Comparison of ENCODE assay signal across 8 cellular contexts in the genomic region with DNA sequence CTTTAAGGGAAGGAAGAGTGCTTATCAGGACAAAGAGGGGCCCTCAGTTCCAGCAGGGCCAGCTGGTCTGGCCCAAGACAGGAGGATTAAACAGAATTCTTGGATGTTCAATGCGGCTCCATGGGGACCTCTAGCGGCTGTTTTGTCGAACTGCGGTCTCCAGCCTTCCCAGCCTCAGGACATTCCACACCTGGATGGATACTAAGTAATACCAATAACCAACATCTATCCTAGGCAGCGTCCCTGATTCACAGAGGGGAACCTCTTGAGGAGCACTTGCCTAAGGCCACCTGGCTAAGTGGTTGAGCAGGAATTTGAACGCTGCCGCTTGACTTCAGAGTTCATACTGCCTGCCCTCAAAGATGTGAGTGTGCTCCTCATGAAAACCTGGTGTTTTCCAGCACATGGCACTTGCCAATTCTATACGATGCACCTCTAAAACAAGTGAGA. TPM values are rescaled to one million over a fixed set of nuclear protein-coding genes. Genes with fewer than 3 reads are reported as not detected.
A peak's percentile ranks its signal among the peaks of the same experiment; 100 is the strongest.
DNase-seq lines count a peak whose midpoint lies in the region; ATAC-seq, FAIRE-seq and TF ChIP-seq lines count a peak whose summit lies in the region.

No MANE protein-coding gene starts in this region.

- POLR2A ChIA-PET in A673 (lab: Charles Lee; ENCODE audit: low non-redundant PET): no interaction called here

- H3K9me3 ChIP-seq in A673 (ENCODE audit: low read depth, low read length, poor library complexity, severe bottlenecking) (no peaks in the 10 kb centered on the region), KOPT-K1 (ENCODE audit: insufficient read depth, low read length, poor library complexity, severe bottlenecking) (no peaks in the 10 kb centered on the region), upper lobe of right lung (no peaks in the 10 kb centered on the region)

- no peak for FAIRE-seq in RCC 7860 (lab: Jason Lieb, UNC)

- no peak overlapping the region for H3K4me3 Mint-ChIP-seq in activated T-helper 1 cell treated with anti-CD3 and anti-CD28 coated beads, Interleukin-12 subunit alpha, Interleukin-12 subunit beta, Interleukin-2, Interleukin-4 antibody, amounts not matched to agents 30 ng/mL and 10 ng/mL and 1 ng/mL, durations not matched to agents 14 hours and 24 hours and 36 hours
- H3K4me3 Mint-ChIP-seq in neural crest cell: no peak overlapping the region

- peak; percentile 72 for DNase-seq in A673 (ENCODE audit: low spot score)
- peak; percentile 44 for DNase-seq in RCC 7860 (ENCODE audit: low spot score)
- DNase-seq in activated T-helper 1 cell treated with anti-CD3 and anti-CD28 coated beads, Interleukin-12 subunit alpha, Interleukin-12 subunit beta, Interleukin-2, Interleukin-4 antibody, amounts not matched to agents 30 ng/mL and 10 ng/mL and 1 ng/mL, durations not matched to agents 14 hours and 24 hours and 36 hours (ENCODE audit: low spot score): peak; percentile 51
- peak; percentile 22 for DNase-seq in fibroblast of the conjunctiva (ENCODE audit: low read depth)
- DNase-seq in neural crest cell (ENCODE audit: low read depth, low spot score): peak; percentile 84
- DNase-seq in upper lobe of right lung: peak; percentile 76

- no peak overlapping the region for H3K4me3 ChIP-seq in A673 (ENCODE audit: low read depth, low read length, poor library complexity, severe bottlenecking)
- H3K4me3 ChIP-seq in upper lobe of right lung: no peak overlapping the region

- ATAC-seq in GM18502 (IDR thresholded peaks at IDR 0.05; ENCODE audit: poor library complexity, unreplicated experiment) (peak; percentile 70), upper lobe of right lung (peak; percentile 95)

- no TSS peak for BruUV-seq in A673 (replicated peaks; lab: Mats Ljungman, UMichigan)

- H3K36me3 ChIP-seq in A673 (ENCODE audit: insufficient read depth, low read length, poor library complexity, severe bottlenecking) (no peaks in the 10 kb centered on the region), KOPT-K1 (ENCODE audit: insufficient read depth, low read length) (no peaks in the 10 kb centered on the region), upper lobe of right lung (no peaks in the 10 kb centered on the region)

- intact Hi-C loops in A673 (cut with micrococcal nuclease; ENCODE audit: unreplicated experiment) (loop anchor here (1.0 to 10.0 kb wide), 5 partner anchors 89 to 622 kb away; no protein-coding TSS in a partner anchor), upper lobe of right lung (cut with DNase I) (loop anchor here (10.0 kb wide), 1 partner anchor 269 kb away; no protein-coding TSS in a partner anchor)
- intact Hi-C loops in activated T-helper 1 cell treated with anti-CD3 and anti-CD28 coated beads, Interleukin-12 subunit alpha, Interleukin-12 subunit beta, Interleukin-2, Interleukin-4 antibody, amounts not matched to agents 30 ng/mL and 10 ng/mL and 1 ng/mL, durations not matched to agents 14 hours and 24 hours and 36 hours (cut with micrococcal nuclease): loop anchor here (1.0 kb wide), 5 partner anchors 16 to 468 kb away; a partner anchor contains a TSS

- no peaks in the 10 kb centered on the region for H3K4me1 ChIP-seq in A673 (ENCODE audit: insufficient read depth, low read length, poor library complexity, severe bottlenecking)
- no peaks in the 10 kb centered on the region for H3K4me1 ChIP-seq in upper lobe of right lung

- H3K27ac Mint-ChIP-seq in activated T-helper 1 cell treated with anti-CD3 and anti-CD28 coated beads, Interleukin-12 subunit alpha, Interleukin-12 subunit beta, Interleukin-2, Interleukin-4 antibody, amounts not matched to agents 30 ng/mL and 10 ng/mL and 1 ng/mL, durations not matched to agents 14 hours and 24 hours and 36 hours: no peak overlapping the region
- peak overlapping the region; percentile 62 for H3K27ac Mint-ChIP-seq in neural crest cell (ENCODE audit: unreplicated experiment)

- TF ChIP-seq CTCF in A673 (conservative IDR thresholded peaks at IDR 0.05; ENCODE audit: low read depth, low read length) (peak; percentile 93), neural crest cell (conservative IDR thresholded peaks at IDR 0.05) (peak; percentile 93), upper lobe of right lung (IDR thresholded peaks at IDR 0.05) (peak; percentile 91)

- H3K9me3 Mint-ChIP-seq in activated T-helper 1 cell treated with anti-CD3 and anti-CD28 coated beads, Interleukin-12 subunit alpha, Interleukin-12 subunit beta, Interleukin-2, Interleukin-4 antibody, amounts not matched to agents 30 ng/mL and 10 ng/mL and 1 ng/mL, durations not matched to agents 14 hours and 24 hours and 36 hours: no peaks in the 10 kb centered on the region
- no peaks in the 10 kb centered on the region for H3K9me3 Mint-ChIP-seq in neural crest cell

- no peaks in the 10 kb centered on the region for H3K36me3 Mint-ChIP-seq in activated T-helper 1 cell treated with anti-CD3 and anti-CD28 coated beads, Interleukin-12 subunit alpha, Interleukin-12 subunit beta, Interleukin-2, Interleukin-4 antibody, amounts not matched to agents 30 ng/mL and 10 ng/mL and 1 ng/mL, durations not matched to agents 14 hours and 24 hours and 36 hours (ENCODE audit: low read depth)
- no peaks in the 10 kb centered on the region for H3K36me3 Mint-ChIP-seq in neural crest cell (ENCODE audit: low read depth)

- CTCF ChIA-PET in A673 (lab: Charles Lee): interaction anchor here (0.5 to 1.4 kb wide), 5 partner anchors 190 to 624 kb away, joined by 3 to 4 read pairs (median 3); no protein-coding TSS in a partner anchor

- H3K27me3 Mint-ChIP-seq in activated T-helper 1 cell treated with anti-CD3 and anti-CD28 coated beads, Interleukin-12 subunit alpha, Interleukin-12 subunit beta, Interleukin-2, Interleukin-4 antibody, amounts not matched to agents 30 ng/mL and 10 ng/mL and 1 ng/mL, durations not matched to agents 14 hours and 24 hours and 36 hours (ENCODE audit: insufficient read depth): peaks cover 7% of the 10 kb centered on the region
- H3K27me3 Mint-ChIP-seq in neural crest cell (ENCODE audit: low read depth): no peaks in the 10 kb centered on the region

- no peaks in the 10 kb centered on the region for H3K27me3 ChIP-seq in A673 (replicated peaks; ENCODE audit: insufficient read depth, low read depth, low read length, poor library complexity)
- no peaks in the 10 kb centered on the region for H3K27me3 ChIP-seq in upper lobe of right lung

- H3K4me1 Mint-ChIP-seq in activated T-helper 1 cell treated with anti-CD3 and anti-CD28 coated beads, Interleukin-12 subunit alpha, Interleukin-12 subunit beta, Interleukin-2, Interleukin-4 antibody, amounts not matched to agents 30 ng/mL and 10 ng/mL and 1 ng/mL, durations not matched to agents 14 hours and 24 hours and 36 hours (ENCODE audit: low read depth): peaks cover 5% of the 10 kb centered on the region
- H3K4me1 Mint-ChIP-seq in neural crest cell: peaks cover 7% of the 10 kb centered on the region

- H3K27ac ChIP-seq in A673 (ENCODE audit: low read depth, low read length, poor library complexity, severe bottlenecking) (no peak overlapping the region), KOPT-K1 (ENCODE audit: low read depth, low read length, poor library complexity, severe bottlenecking) (peak overlapping the region; percentile 33), upper lobe of right lung (no peak overlapping the region)

RNA-seq across cellular contexts. Expression of a gene that starts 15.5 kb away (rescaled TPM):
- total RNA-seq in A673 (2021): 0.59 and 1.4 TPM in 2 replicates
- 237 and 238 TPM in 2 replicates for total RNA-seq in activated T-helper 1 cell treated with anti-CD3 and anti-CD28 coated beads, Interleukin-12 subunit alpha, Interleukin-12 subunit beta, Interleukin-2, Interleukin-4 antibody, amounts not matched to agents 30 ng/mL and 10 ng/mL and 1 ng/mL, durations not matched to agents 14 hours and 24 hours and 36 hours
- total RNA-seq in neural crest cell: 2.8 and 3.9 TPM in 2 replicates
- total RNA-seq in upper lobe of right lung: 8.9 TPM

RNA-seq across cellular contexts. Expression of a gene that starts 19.7 kb away (rescaled TPM):
- total RNA-seq in A673 (2021) (7.7 and 8.1 TPM in 2 replicates), neural crest cell (24.1 and 25.6 TPM in 2 replicates), upper lobe of right lung (171 TPM)
- 15.3 and 16.8 TPM in 2 replicates for total RNA-seq in activated T-helper 1 cell treated with anti-CD3 and anti-CD28 coated beads, Interleukin-12 subunit alpha, Interleukin-12 subunit beta, Interleukin-2, Interleukin-4 antibody, amounts not matched to agents 30 ng/mL and 10 ng/mL and 1 ng/mL, durations not matched to agents 14 hours and 24 hours and 36 hours

Comparison
In these comparisons a context has a peak if more than half of its experiments do, and no peak if none do; other contexts are left out.
1. DNase-seq: peak in every context shown above with its lines; median percentile 84 in neural crest cell; 76 in upper lobe of right lung; 72 in A673; 51 in activated T-helper 1 cell treated with anti-CD3 and anti-CD28 coated beads, Interleukin-12 subunit alpha, Interleukin-12 subunit beta, Interleukin-2, Interleukin-4 antibody, amounts not matched to agents 30 ng/mL and 10 ng/mL and 1 ng/mL, durations not matched to agents 14 hours and 24 hours and 36 hours; 44 in RCC 7860; 22 in fibroblast of the conjunctiva.
2. RNA of a gene that starts 15.5 kb away (total RNA-seq): 237 to 238 TPM in activated T-helper 1 cell treated with anti-CD3 and anti-CD28 coated beads, Interleukin-12 subunit alpha, Interleukin-12 subunit beta, Interleukin-2, Interleukin-4 antibody, amounts not matched to agents 30 ng/mL and 10 ng/mL and 1 ng/mL, durations not matched to agents 14 hours and 24 hours and 36 hours; 8.9 TPM in upper lobe of right lung (single experiment), 2.8 to 3.9 TPM in neural crest cell and 0.59 to 1.4 TPM in A673; every median in the first group is over 10 times any median in the second.
3. Peak in every context shown above with its lines, with median percentiles within 50 percentile points of each other: CTCF ChIP-seq.